Comparison of ENCODE assay signal across 8 cellular contexts in genomic region chr20:34676642-34677373, GRCh38. TPM values are rescaled to one million over a fixed set of nuclear protein-coding genes. Genes with fewer than 3 reads are reported as not detected.
DNase-seq lines count a peak whose midpoint lies in the region; ATAC-seq, FAIRE-seq and TF ChIP-seq lines count a peak whose summit lies in the region.

PIGU (minus strand) TSS chr20:34677092; CDS start chr20:34677085, 7 bp downstream.

- POLR2A ChIA-PET in Caco-2 (lab: Charles Lee) = interaction anchor here (0.5 to 3.0 kb wide), 11 partner anchors 13 to 415 kb away, joined by 3 to 40 read pairs (median 5); partner anchors contain the start of genes DYNLRB1, ITCH and TP53INP2

- H3K4me3 ChIP-seq in Caco-2 (ENCODE audit: low read depth, low read length) = peak within 1 kb of the TSS; percentile 88
- peak within 1 kb of the TSS; percentile 83 for H3K4me3 ChIP-seq in endocrine pancreas (ENCODE audit: control insufficient read depth, insufficient read depth, low read length)

- TF ChIP-seq CTCF in Caco-2 (IDR thresholded peaks at IDR 0.05; ENCODE audit: insufficient read depth in 1 of 2, low read depth in 1 of 2, low read length in 1 of 2, severe bottlenecking in 1 of 2, unreplicated experiment in 1 of 2) = peak; percentile 32 to 49

- H3K4me1 Mint-ChIP-seq in Caco-2 (ENCODE audit: low read depth, unreplicated experiment) = peaks cover 26% of the 10 kb centered on the region
- peaks cover 34% of the 10 kb centered on the region for H3K4me1 Mint-ChIP-seq in activated CD8-positive, alpha-beta memory T cell treated with anti-CD3 and anti-CD28 coated beads, Interleukin-2, amount 10 ng/mL, durations not matched to agents 7 days and 5 days

- ATAC-seq in GM21367 (IDR thresholded peaks at IDR 0.05; ENCODE audit: unreplicated experiment) = peak; percentile 90
- ATAC-seq in activated CD8-positive, alpha-beta memory T cell treated with anti-CD3 and anti-CD28 coated beads, Interleukin-2, amount 10 ng/mL, durations not matched to agents 7 days and 5 days = peak; percentile 99

- H3K36me3 ChIP-seq in Caco-2 (ENCODE audit: control insufficient read depth, insufficient read depth, low read length) (no peaks in the 10 kb centered on the region), endocrine pancreas (ENCODE audit: control insufficient read depth, insufficient read depth, low read length) (no peaks in the 10 kb centered on the region)

- DNase-seq in Caco-2 (peak; percentile 99 to 100), HTR-8/SVneo (ENCODE audit: insufficient read length, low spot score) (peak; percentile 95), NOMO-1 treated with dmso at 0.1 percent for 144 hours (lab: John Stamatoyannopoulos, UW; ENCODE audit: unreplicated experiment) (peak; percentile 97), mesenteric fat pad (ENCODE audit: low spot score) (peak; percentile 99)
- peak; percentile 98 for DNase-seq in activated CD8-positive, alpha-beta memory T cell treated with anti-CD3 and anti-CD28 coated beads, Interleukin-2, amount 10 ng/mL, durations not matched to agents 7 days and 5 days
- DNase-seq in stimulated activated CD8-positive, alpha-beta memory T cell treated with anti-CD3 and anti-CD28 coated beads, Interleukin-15, amount 100 ng/mL, for 24 hours (ENCODE audit: low read depth) = peak; percentile 81

- CTCF ChIA-PET in Caco-2 (lab: Charles Lee) = interaction anchor here (0.6 to 1.4 kb wide), 9 partner anchors 11 to 420 kb away, joined by 3 to 6 read pairs (median 4); no protein-coding TSS in a partner anchor
- CTCF ChIA-PET in activated CD8-positive, alpha-beta memory T cell treated with anti-CD3 and anti-CD28 coated beads, Interleukin-2, amount 10 ng/mL, durations not matched to agents 7 days and 5 days (lab: Charles Lee) = interaction anchor here (0.9 to 1.3 kb wide), 5 partner anchors 26 to 364 kb away, joined by 3 read pairs; partner anchors contain the start of gene MAP1LC3A

- H3K27me3 ChIP-seq in Caco-2 (replicated peaks; ENCODE audit: control insufficient read depth, insufficient read depth, low read length) (no peaks in the 10 kb centered on the region), endocrine pancreas (ENCODE audit: control insufficient read depth, insufficient read depth, low read length) (no peaks in the 10 kb centered on the region)

- no peaks in the 10 kb centered on the region for H3K9me3 ChIP-seq in Caco-2
- no peaks in the 10 kb centered on the region for H3K9me3 ChIP-seq in endocrine pancreas (ENCODE audit: control insufficient read depth, low read length)

- H3K27me3 Mint-ChIP-seq in Caco-2 (ENCODE audit: insufficient read depth, unreplicated experiment) = no peaks in the 10 kb centered on the region
- no peaks in the 10 kb centered on the region for H3K27me3 Mint-ChIP-seq in activated CD8-positive, alpha-beta memory T cell treated with anti-CD3 and anti-CD28 coated beads, Interleukin-2, amount 10 ng/mL, durations not matched to agents 7 days and 5 days

- peak within 1 kb of the TSS; percentile 92 for H3K27ac Mint-ChIP-seq in Caco-2 (ENCODE audit: unreplicated experiment)
- peak within 1 kb of the TSS; percentile 93 for H3K27ac Mint-ChIP-seq in activated CD8-positive, alpha-beta memory T cell treated with anti-CD3 and anti-CD28 coated beads, Interleukin-2, amount 10 ng/mL, durations not matched to agents 7 days and 5 days

- H3K36me3 Mint-ChIP-seq in Caco-2 (ENCODE audit: insufficient read depth, unreplicated experiment) = peaks cover 7% of the 10 kb centered on the region
- peaks cover 3% of the 10 kb centered on the region for H3K36me3 Mint-ChIP-seq in activated CD8-positive, alpha-beta memory T cell treated with anti-CD3 and anti-CD28 coated beads, Interleukin-2, amount 10 ng/mL, durations not matched to agents 7 days and 5 days

- intact Hi-C loops in Caco-2 (cut with micrococcal nuclease; ENCODE audit: unreplicated experiment) = loop anchor here (1.0 kb wide), 2 partner anchors 27 to 32 kb away; partner anchors contain the start of gene TP53INP2

- no TSS peak for BruUV-seq in Caco-2 (replicated peaks; lab: Mats Ljungman, UMichigan)

- peak within 1 kb of the TSS; percentile 41 for H3K9ac ChIP-seq in endocrine pancreas (ENCODE audit: control insufficient read depth, insufficient read depth, low read length)

- no peaks in the 10 kb centered on the region for H3K9me3 Mint-ChIP-seq in Caco-2 (ENCODE audit: unreplicated experiment)
- no peaks in the 10 kb centered on the region for H3K9me3 Mint-ChIP-seq in activated CD8-positive, alpha-beta memory T cell treated with anti-CD3 and anti-CD28 coated beads, Interleukin-2, amount 10 ng/mL, durations not matched to agents 7 days and 5 days (ENCODE audit: low read depth)

- H3K4me3 Mint-ChIP-seq in Caco-2 (ENCODE audit: unreplicated experiment) = peak within 1 kb of the TSS; percentile 86
- H3K4me3 Mint-ChIP-seq in activated CD8-positive, alpha-beta memory T cell treated with anti-CD3 and anti-CD28 coated beads, Interleukin-2, amount 10 ng/mL, durations not matched to agents 7 days and 5 days = peak within 1 kb of the TSS; percentile 99

- peak; percentile 96 for FAIRE-seq in HTR-8/SVneo (lab: Jason Lieb, UNC)

- H3K4me1 ChIP-seq in Caco-2 (peaks cover 11% of the 10 kb centered on the region), endocrine pancreas (ENCODE audit: control insufficient read depth, insufficient read depth, low read length) (peaks cover 6% of the 10 kb centered on the region)

RNA-seq across cellular contexts. Expression of gene PIGU, which starts in this region (rescaled TPM):
- 61.7 and 62.9 TPM in 2 replicates for total RNA-seq in Caco-2 (2022)
- 10 to 100 TPM; 20.5 to 20.7 TPM for total RNA-seq in activated CD8-positive, alpha-beta memory T cell treated with anti-CD3 and anti-CD28 coated beads, Interleukin-2, amount 10 ng/mL, durations not matched to agents 7 days and 5 days
- total RNA-seq in mesenteric fat pad = 11.7 TPM

Comparison
In these comparisons a context has a peak if more than half of its experiments do, and no peak if none do; other contexts are left out.
1. Peak in every context shown above with its lines: DNase-seq, ATAC-seq and H3K4me3 ChIP-seq.